9 cellular contexts compared by ENCODE assay signal in the genomic region with DNA sequence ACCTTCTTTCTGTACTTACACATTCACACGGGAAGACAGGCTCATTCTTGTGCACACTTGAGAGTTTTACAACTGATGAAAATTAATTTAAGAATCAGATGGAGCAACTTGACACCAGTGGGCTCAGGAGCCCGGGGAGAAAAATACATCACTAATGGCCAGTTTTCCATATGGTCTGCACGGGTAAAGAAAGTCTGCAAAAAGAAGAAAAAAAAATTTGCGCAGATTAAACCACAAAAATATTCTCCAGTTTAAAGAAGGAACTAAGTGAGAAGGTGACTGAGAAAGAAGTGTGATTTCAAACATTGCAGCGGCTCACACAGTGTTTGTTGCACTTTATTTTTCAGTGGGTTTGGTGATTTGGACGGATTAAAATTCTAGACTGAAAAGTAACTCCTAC. TPM values are rescaled to one million over a fixed set of nuclear protein-coding genes. Genes with fewer than 3 reads are reported as not detected.
DNase-seq lines count a peak whose midpoint lies in the region; ATAC-seq and TF ChIP-seq lines count a peak whose summit lies in the region.
"Had no signal": no experiment of that assay in that cellular context is flagged by ENCODE, and none has a peak within 500 bp of the region (broad histone marks: within the 10 kb centered on the region; RNA-seq: fewer than 3 reads in every experiment).

A gene with protein sequence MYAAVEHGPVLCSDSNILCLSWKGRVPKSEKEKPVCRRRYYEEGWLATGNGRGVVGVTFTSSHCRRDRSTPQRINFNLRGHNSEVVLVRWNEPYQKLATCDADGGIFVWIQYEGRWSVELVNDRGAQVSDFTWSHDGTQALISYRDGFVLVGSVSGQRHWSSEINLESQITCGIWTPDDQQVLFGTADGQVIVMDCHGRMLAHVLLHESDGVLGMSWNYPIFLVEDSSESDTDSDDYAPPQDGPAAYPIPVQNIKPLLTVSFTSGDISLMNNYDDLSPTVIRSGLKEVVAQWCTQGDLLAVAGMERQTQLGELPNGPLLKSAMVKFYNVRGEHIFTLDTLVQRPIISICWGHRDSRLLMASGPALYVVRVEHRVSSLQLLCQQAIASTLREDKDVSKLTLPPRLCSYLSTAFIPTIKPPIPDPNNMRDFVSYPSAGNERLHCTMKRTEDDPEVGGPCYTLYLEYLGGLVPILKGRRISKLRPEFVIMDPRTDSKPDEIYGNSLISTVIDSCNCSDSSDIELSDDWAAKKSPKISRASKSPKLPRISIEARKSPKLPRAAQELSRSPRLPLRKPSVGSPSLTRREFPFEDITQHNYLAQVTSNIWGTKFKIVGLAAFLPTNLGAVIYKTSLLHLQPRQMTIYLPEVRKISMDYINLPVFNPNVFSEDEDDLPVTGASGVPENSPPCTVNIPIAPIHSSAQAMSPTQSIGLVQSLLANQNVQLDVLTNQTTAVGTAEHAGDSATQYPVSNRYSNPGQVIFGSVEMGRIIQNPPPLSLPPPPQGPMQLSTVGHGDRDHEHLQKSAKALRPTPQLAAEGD (N-terminal part only) (plus strand): TSS at position 301 of the 400 bp plus-strand sequence. CDS start 1,552 bp downstream, outside the sequence.

- H3K4me1 Mint-ChIP-seq in activated CD4-positive, alpha-beta memory T cell treated with anti-CD3 and anti-CD28 coated beads, Interleukin-2, amount 10 ng/mL, durations not matched to agents 7 days and 5 days = peaks cover 16% of the 10 kb centered on the region
- H3K4me1 Mint-ChIP-seq in progenitor cell of endocrine pancreas (ENCODE audit: low read depth) = no peaks in the 10 kb centered on the region

- intact Hi-C loops in cardiac septum (cut with DNase I) = no loop called here

- TF ChIP-seq CTCF in progenitor cell of endocrine pancreas (IDR thresholded peaks at IDR 0.05; ENCODE audit: unreplicated experiment) = no peak

- no peak within 1 kb of the TSS for H3K4me3 Mint-ChIP-seq in activated CD4-positive, alpha-beta memory T cell treated with anti-CD3 and anti-CD28 coated beads, Interleukin-2, amount 10 ng/mL, durations not matched to agents 7 days and 5 days
- no peak within 1 kb of the TSS for H3K4me3 Mint-ChIP-seq in progenitor cell of endocrine pancreas (ENCODE audit: low read depth)

- H3K9me3 Mint-ChIP-seq in activated CD4-positive, alpha-beta memory T cell treated with anti-CD3 and anti-CD28 coated beads, Interleukin-2, amount 10 ng/mL, durations not matched to agents 7 days and 5 days = peaks cover 4% of the 10 kb centered on the region
- peaks cover 19% of the 10 kb centered on the region for H3K9me3 Mint-ChIP-seq in progenitor cell of endocrine pancreas (ENCODE audit: low read depth)

- no peak within 1 kb of the TSS for H3K27ac Mint-ChIP-seq in activated CD4-positive, alpha-beta memory T cell treated with anti-CD3 and anti-CD28 coated beads, Interleukin-2, amount 10 ng/mL, durations not matched to agents 7 days and 5 days
- no peak within 1 kb of the TSS for H3K27ac Mint-ChIP-seq in progenitor cell of endocrine pancreas

- peaks cover 15% of the 10 kb centered on the region for H3K36me3 Mint-ChIP-seq in activated CD4-positive, alpha-beta memory T cell treated with anti-CD3 and anti-CD28 coated beads, Interleukin-2, amount 10 ng/mL, durations not matched to agents 7 days and 5 days (ENCODE audit: low read depth)
- H3K36me3 Mint-ChIP-seq in progenitor cell of endocrine pancreas (ENCODE audit: insufficient read depth) = peaks cover 59% of the 10 kb centered on the region

- ATAC-seq in GM19328 (IDR thresholded peaks at IDR 0.05; ENCODE audit: unreplicated experiment) (no peak), HG02885 (IDR thresholded peaks at IDR 0.05; ENCODE audit: poor library complexity, unreplicated experiment) (no peak), HG03045 (IDR thresholded peaks at IDR 0.05; ENCODE audit: unreplicated experiment) (no peak)

- POLR2A ChIA-PET in activated CD4-positive, alpha-beta memory T cell treated with anti-CD3 and anti-CD28 coated beads, Interleukin-2, amount 10 ng/mL, durations not matched to agents 7 days and 5 days (lab: Charles Lee) = no interaction called here

- H3K27me3 Mint-ChIP-seq in activated CD4-positive, alpha-beta memory T cell treated with anti-CD3 and anti-CD28 coated beads, Interleukin-2, amount 10 ng/mL, durations not matched to agents 7 days and 5 days = no peaks in the 10 kb centered on the region
- no peaks in the 10 kb centered on the region for H3K27me3 Mint-ChIP-seq in progenitor cell of endocrine pancreas

- CTCF ChIA-PET in activated CD4-positive, alpha-beta memory T cell treated with anti-CD3 and anti-CD28 coated beads, Interleukin-2, amount 10 ng/mL, durations not matched to agents 7 days and 5 days (lab: Charles Lee) = interaction anchor here (1.5 kb wide), 1 partner anchor 91 kb away, joined by 3 read pairs; no protein-coding TSS in a partner anchor

- DNase-seq in Daoy (ENCODE audit: low read depth) (no peak), cardiac septum (ENCODE audit: low spot score) (no peak), progenitor cell of endocrine pancreas (ENCODE audit: low spot score, unreplicated experiment) (no peak), NOMO-1 treated with dmso at 0.1 percent for 144 hours (lab: John Stamatoyannopoulos, UW; ENCODE audit: unreplicated experiment) (no peak)
- DNase-seq in activated CD4-positive, alpha-beta memory T cell treated with anti-CD3 and anti-CD28 coated beads, Interleukin-2, amount 10 ng/mL, durations not matched to agents 7 days and 5 days = no peak
- DNase-seq: GDM1 had no signal

RNA-seq across cellular contexts. Expression of the gene that starts here (rescaled TPM):
- 69.4 and 117 TPM in 2 replicates for total RNA-seq in Daoy (2014; rRNA removed; shearing (Covaris generic))
- total RNA-seq in activated CD4-positive, alpha-beta memory T cell treated with anti-CD3 and anti-CD28 coated beads, Interleukin-2, amount 10 ng/mL, durations not matched to agents 7 days and 5 days = 10 to 100 TPM; 25.0 to 27.0 TPM
- 98.3 TPM for total RNA-seq in cardiac septum
- total RNA-seq in progenitor cell of endocrine pancreas = 171 and 174 TPM in 2 replicates
